In genomic region chr1:89286549-89287181, GRCh38 we compare ENCODE assay signal across 9 cellular contexts. TPM values are rescaled to one million over a fixed set of nuclear protein-coding genes. Genes with fewer than 3 reads are reported as not detected.
DNase-seq lines count a peak whose midpoint lies in the region; ATAC-seq and TF ChIP-seq lines count a peak whose summit lies in the region.
"Had no signal": no experiment of that assay in that cellular context is flagged by ENCODE, and none has a peak within 500 bp of the region (broad histone marks: within the 10 kb centered on the region; RNA-seq: fewer than 3 reads in every experiment).

No MANE protein-coding gene starts in this region.

- no peaks in the 10 kb centered on the region for H3K27me3 Mint-ChIP-seq in natural killer cell treated with Interleukin-12 subunit alpha and Interleukin-12 subunit beta and Interleukin-15 and Interleukin-18, amount 100 ng/mL, for 72 hours

- H3K4me3 Mint-ChIP-seq in natural killer cell treated with Interleukin-12 subunit alpha and Interleukin-12 subunit beta and Interleukin-15 and Interleukin-18, amount 100 ng/mL, for 72 hours: peak overlapping the region; percentile 87

- ATAC-seq in GM18870 (IDR thresholded peaks at IDR 0.05; ENCODE audit: unreplicated experiment) (peak; percentile 89), HG02588 (IDR thresholded peaks at IDR 0.05; ENCODE audit: unreplicated experiment) (peak; percentile 90), omental fat pad (ENCODE audit: low FRiP score) (no peak)
- ATAC-seq in natural killer cell treated with Interleukin-12 subunit alpha and Interleukin-12 subunit beta and Interleukin-15 and Interleukin-18, amount 100 ng/mL, for 72 hours: peak; percentile 83 to 88

- H3K36me3 Mint-ChIP-seq in natural killer cell treated with Interleukin-12 subunit alpha and Interleukin-12 subunit beta and Interleukin-15 and Interleukin-18, amount 100 ng/mL, for 72 hours: peaks cover 32% of the 10 kb centered on the region

- H3K27ac Mint-ChIP-seq in natural killer cell treated with Interleukin-12 subunit alpha and Interleukin-12 subunit beta and Interleukin-15 and Interleukin-18, amount 100 ng/mL, for 72 hours: peak overlapping the region; percentile 99 to 100

- intact Hi-C loops in posterior cingulate gyrus (cut with DNase I): no loop called here

- DNase-seq in NOMO-1 treated with DMSO at 0.1 percent for 48 hours (lab: John Stamatoyannopoulos, UW; ENCODE audit: unreplicated experiment) (peak; percentile 51), omental fat pad (ENCODE audit: low spot score) (no peak), posterior cingulate gyrus (no peak)
- no peak for DNase-seq in natural killer cell treated with Interleukin-12 subunit alpha and Interleukin-12 subunit beta and Interleukin-15 and Interleukin-18, amount 100 ng/mL, for 72 hours (ENCODE audit: low spot score)
- DNase-seq in stimulated activated CD4-positive, alpha-beta T cell treated with anti-CD3 and anti-CD28 coated beads, Interleukin-4, amount 100 ng/mL, for 24 hours: no peak
- DNase-seq in stimulated activated CD4-positive, alpha-beta T cell treated with anti-CD3 and anti-CD28 coated beads, Interleukin-4, amount 100 ng/mL, for 4 hours: no peak
- DNase-seq: hippocampal formation had no signal

- H3K4me1 Mint-ChIP-seq in natural killer cell treated with Interleukin-12 subunit alpha and Interleukin-12 subunit beta and Interleukin-15 and Interleukin-18, amount 100 ng/mL, for 72 hours (ENCODE audit: low read depth in 2 of 2): peaks cover 70 to 75% of the 10 kb centered on the region in 2 donors

- TF ChIP-seq CTCF in omental fat pad (IDR thresholded peaks at IDR 0.05): no peak

- peaks cover 19% of the 10 kb centered on the region for H3K9me3 Mint-ChIP-seq in natural killer cell treated with Interleukin-12 subunit alpha and Interleukin-12 subunit beta and Interleukin-15 and Interleukin-18, amount 100 ng/mL, for 72 hours

RNA-seq across cellular contexts. Expression of gene GBP5, which starts 14.0 kb away (rescaled TPM):
- total RNA-seq in natural killer cell treated with Interleukin-12 subunit alpha and Interleukin-12 subunit beta and Interleukin-15 and Interleukin-18, amount 100 ng/mL, for 72 hours: 100 to 1,000 TPM; 305 to 573 TPM
- total RNA-seq in omental fat pad: 1 to 10 TPM; 2.4 to 9.1 (median 6.6) TPM

Comparison
In these comparisons a context has a peak if more than half of its experiments do, and no peak if none do; other contexts are left out.
1. RNA of gene GBP5, which starts 14.0 kb away (total RNA-seq): 305 to 573 TPM in natural killer cell treated with Interleukin-12 subunit alpha and Interleukin-12 subunit beta and Interleukin-15 and Interleukin-18, amount 100 ng/mL, for 72 hours; 2.4 to 9.1 TPM in omental fat pad; every median in the first group is over 10 times any median in the second.